ENCODE assay signal across 1 cellular context in genomic region chr5:144170276-144171024, GRCh38.
TF ChIP-seq lines count a peak whose summit lies in the region.

TSS of gene KCTD16 (plus strand) at chr5:144170873.
TSS of gene YIPF5 (minus strand) at chr5:144170659. CDS start at chr5:144169955, 704 bp downstream.

TF ChIP-seq in HepG2, 621 proteins besides CTCF, POLR2A, EP300 and RAD21 (continued from another document and continues in another):
- TF ChIP-seq RBM22 (optimal IDR thresholded peaks at IDR 0.05; ENCODE audit: low read length) (no peak), CCAR2 (optimal IDR thresholded peaks at IDR 0.05; ENCODE audit: low read depth, low read length) (no peak), TFDP2 (CRISPR knock-in tag; IDR thresholded peaks at IDR 0.05) (peak; percentile 57), MAFG (CRISPR knock-in tag; IDR thresholded peaks at IDR 0.05) (no peak), PITX1 (CRISPR knock-in tag; IDR thresholded peaks at IDR 0.05) (peak; percentile 61; the same call in 1 of the 2 replicates), ZNF670 (CRISPR knock-in tag; IDR thresholded peaks at IDR 0.05; ENCODE audit: borderline replicate concordance) (no peak; the same call in 1 of the 2 replicates), AFF4 (CRISPR knock-in tag; IDR thresholded peaks at IDR 0.05) (no peak), ZBTB34 (CRISPR knock-in tag; IDR thresholded peaks at IDR 0.05) (no peak), TBL1XR1 (IDR thresholded peaks at IDR 0.05; ENCODE audit: borderline replicate concordance, low read length, partially characterized antibody) (peak; percentile 70), ZKSCAN1 (IDR thresholded peaks at IDR 0.05; ENCODE audit: low read length) (no peak), EHMT2 (IDR thresholded peaks at IDR 0.05; ENCODE audit: borderline replicate concordance, low read depth, low read length) (no peak), TBX2 (CRISPR knock-in tag; IDR thresholded peaks at IDR 0.05; ENCODE audit: borderline replicate concordance) (peak; percentile 41), ZNF674 (CRISPR knock-in tag; IDR thresholded peaks at IDR 0.05; ENCODE audit: low read depth) (no peak), ZNF564 (CRISPR knock-in tag; IDR thresholded peaks at IDR 0.05) (no peak), THAP8 (CRISPR knock-in tag; IDR thresholded peaks at IDR 0.05; ENCODE audit: borderline replicate concordance) (no peak), ELF1 (CRISPR knock-in tag; IDR thresholded peaks at IDR 0.05) (peak; percentile 85), ZNF430 (CRISPR knock-in tag; IDR thresholded peaks at IDR 0.05) (peak; percentile 54; the same call in 1 of the 2 replicates), ZNF281 (CRISPR knock-in tag; IDR thresholded peaks at IDR 0.05; ENCODE audit: borderline replicate concordance) (no peak), ZNF264 (CRISPR knock-in tag; IDR thresholded peaks at IDR 0.05) (no peak), ZNF615 (CRISPR knock-in tag; IDR thresholded peaks at IDR 0.05; ENCODE audit: borderline replicate concordance) (no peak), MATR3 (CRISPR knock-in tag; IDR thresholded peaks at IDR 0.05) (no peak), SP5 (CRISPR knock-in tag; IDR thresholded peaks at IDR 0.05; ENCODE audit: borderline replicate concordance, low read depth) (0 out of 2 replicates have a peak, but pooled peaks have one; percentile 17), RFXAP (CRISPR knock-in tag; IDR thresholded peaks at IDR 0.05; ENCODE audit: borderline replicate concordance) (peak; percentile 75; the same call in 1 of the 2 replicates), HOXA7 (CRISPR knock-in tag; IDR thresholded peaks at IDR 0.05) (no peak), ZFP82 (CRISPR knock-in tag; IDR thresholded peaks at IDR 0.05; ENCODE audit: borderline replicate concordance) (no peak), ZNF770 (CRISPR knock-in tag; IDR thresholded peaks at IDR 0.05) (no peak), ZNF761 (CRISPR knock-in tag; conservative IDR thresholded peaks at IDR 0.05) (no peak), ATF7-NPFF (CRISPR knock-in tag; IDR thresholded peaks at IDR 0.05; ENCODE audit: low read depth) (no peak), ZNF569 (CRISPR knock-in tag; IDR thresholded peaks at IDR 0.05; ENCODE audit: borderline replicate concordance) (no peak), CCDC6 (CRISPR knock-in tag; IDR thresholded peaks at IDR 0.05) (0 out of 2 replicates have a peak, but pooled peaks have one; percentile 54), PHF5A (CRISPR knock-in tag; IDR thresholded peaks at IDR 0.05; ENCODE audit: low read depth, unreplicated experiment) (peak; percentile 56), TIGD3 (CRISPR knock-in tag; IDR thresholded peaks at IDR 0.05; ENCODE audit: borderline replicate concordance) (no peak), ERF (CRISPR knock-in tag; IDR thresholded peaks at IDR 0.05) (peak; percentile 58; the same call in 1 of the 2 replicates), TBP (CRISPR knock-in tag; IDR thresholded peaks at IDR 0.05) (no peak), TCF7L2 (IDR thresholded peaks at IDR 0.05; ENCODE audit: low read depth, low read length) (no peak), PAX8 (CRISPR knock-in tag; IDR thresholded peaks at IDR 0.05; ENCODE audit: borderline replicate concordance) (no peak), SP2 (CRISPR knock-in tag; IDR thresholded peaks at IDR 0.05) (peak; percentile 77), XBP1 (CRISPR knock-in tag; IDR thresholded peaks at IDR 0.05) (peak; percentile 85), NFKBIZ (CRISPR knock-in tag; IDR thresholded peaks at IDR 0.05) (no peak), GATAD2A (CRISPR knock-in tag; IDR thresholded peaks at IDR 0.05) (0 out of 2 replicates have a peak, but pooled peaks have one; percentile 9), HIVEP1 (CRISPR knock-in tag; IDR thresholded peaks at IDR 0.05) (peak; percentile 81), MAZ (IDR thresholded peaks at IDR 0.05; ENCODE audit: borderline replicate concordance, low read depth, low read length) (no peak), MAZ (CRISPR knock-in tag; IDR thresholded peaks at IDR 0.05; ENCODE audit: low read depth) (peak; percentile 75), RORA (CRISPR knock-in tag; IDR thresholded peaks at IDR 0.05) (no peak), ZNF572 (CRISPR knock-in tag; IDR thresholded peaks at IDR 0.05) (no peak), SUZ12 (IDR thresholded peaks at IDR 0.05; ENCODE audit: low read depth, low read length) (no peak), MIXL1 (CRISPR knock-in tag; IDR thresholded peaks at IDR 0.05) (no peak), ZNF142 (CRISPR knock-in tag; IDR thresholded peaks at IDR 0.05) (0 out of 2 replicates have a peak, but pooled peaks have one; percentile 47)
